8 cellular contexts compared by ENCODE assay signal in genomic region chr6:142946924-142947701, GRCh38. TPM values are rescaled to one million over a fixed set of nuclear protein-coding genes. Genes with fewer than 3 reads are reported as not detected.
DNase-seq lines count a peak whose midpoint lies in the region; ATAC-seq, FAIRE-seq and TF ChIP-seq lines count a peak whose summit lies in the region.

No MANE protein-coding gene starts in this region.

- FAIRE-seq in bronchial epithelial cell (lab: Jason Lieb, UNC): no peak

- no peaks in the 10 kb centered on the region for H3K36me3 Mint-ChIP-seq in IgD-negative memory B cell
- peaks cover 9% of the 10 kb centered on the region for H3K36me3 Mint-ChIP-seq in activated B cell treated with CpG ODN at 0.5 μM for 24 hours (ENCODE audit: low read depth)

- TF ChIP-seq CTCF in activated B cell treated with CpG ODN at 0.5 μM for 24 hours (IDR thresholded peaks at IDR 0.05) (no peak), bronchial epithelial cell (IDR thresholded peaks at IDR 0.05; ENCODE audit: insufficient read depth, low read length, severe bottlenecking) (no peak)

- peak; percentile 64 for DNase-seq in EH (ENCODE audit: low read depth)
- DNase-seq in activated B cell treated with CpG ODN at 0.5 μM for 24 hours: peak; percentile 79
- peak; percentile 76 for DNase-seq in bronchial epithelial cell (ENCODE audit: low read depth)
- peak; percentile 83 for DNase-seq in islet precursor cell
- DNase-seq in stimulated activated CD4-positive, alpha-beta T cell treated with anti-CD3 and anti-CD28 coated beads, Interleukin-15, amount 100 ng/mL, for 24 hours: peak; percentile 85
- no peak for DNase-seq in AML-193 (lab: John Stamatoyannopoulos, UW)

- H3K36me3 ChIP-seq in bronchial epithelial cell (ENCODE audit: control insufficient read depth, insufficient read depth, low read length): no peaks in the 10 kb centered on the region

- H3K9me3 Mint-ChIP-seq in IgD-negative memory B cell: peaks cover 0 to 2% (median 0%) of the 10 kb centered on the region in 3 donors
- H3K9me3 Mint-ChIP-seq in activated B cell treated with CpG ODN at 0.5 μM for 24 hours: no peaks in the 10 kb centered on the region

- H3K4me3 ChIP-seq in bronchial epithelial cell (ENCODE audit: low read depth, low read length): peak overlapping the region; percentile 55

- H3K27me3 Mint-ChIP-seq in IgD-negative memory B cell: no peaks in the 10 kb centered on the region
- no peaks in the 10 kb centered on the region for H3K27me3 Mint-ChIP-seq in activated B cell treated with CpG ODN at 0.5 μM for 24 hours

- H3K4me1 Mint-ChIP-seq in IgD-negative memory B cell: peaks cover 25 to 28% (median 27%) of the 10 kb centered on the region in 3 donors
- peaks cover 39% of the 10 kb centered on the region for H3K4me1 Mint-ChIP-seq in activated B cell treated with CpG ODN at 0.5 μM for 24 hours

- H3K27ac Mint-ChIP-seq in IgD-negative memory B cell (peak overlapping the region; percentile 99 to 100 (median 99)), activated B cell treated with CpG ODN at 0.5 μM for 24 hours (peak overlapping the region; percentile 97)

- CTCF ChIA-PET in activated B cell treated with CpG ODN at 0.5 μM for 24 hours (lab: Charles Lee): interaction anchor here (0.8 to 1.5 kb wide), 2 partner anchors 10 to 61 kb away, joined by 3 to 6 read pairs; no protein-coding TSS in a partner anchor

- H3K4me3 Mint-ChIP-seq in IgD-negative memory B cell: peak overlapping the region; percentile 96 to 99 (median 98)
- peak overlapping the region; percentile 93 for H3K4me3 Mint-ChIP-seq in activated B cell treated with CpG ODN at 0.5 μM for 24 hours

- POLR2A ChIA-PET in activated B cell treated with CpG ODN at 0.5 μM for 24 hours (lab: Charles Lee): interaction anchor here (0.5 to 5.0 kb wide), 31 partner anchors 10 to 1117 kb away, joined by 3 to 56 read pairs (median 5); partner anchors contain the start of genes ADAT2, AIG1 and PEX3

- intact Hi-C loops in activated B cell treated with CpG ODN at 0.5 μM for 24 hours (cut with micrococcal nuclease): loop anchor here (1.0 to 10.0 kb wide), 14 partner anchors 34 to 1462 kb away; partner anchors contain the start of genes ADAT2, AIG1, PEX3 and SF3B5

- no peaks in the 10 kb centered on the region for H3K27me3 ChIP-seq in bronchial epithelial cell (ENCODE audit: control insufficient read depth, insufficient read depth, low read length)

- peak; percentile 57 for ATAC-seq in GM21576 (IDR thresholded peaks at IDR 0.05; ENCODE audit: unreplicated experiment)
- ATAC-seq in activated B cell treated with CpG ODN at 0.5 μM for 24 hours (ENCODE audit: low read depth): peak; percentile 51

RNA-seq across cellular contexts. Expression of gene HIVEP2, which starts 2.1 kb away (rescaled TPM):
- 5.9 TPM for polyA plus RNA-seq in IgD-negative memory B cell
- 22.2 and 25.4 TPM in 2 replicates for total RNA-seq in activated B cell treated with CpG ODN at 0.5 μM for 24 hours
- 7.9 and 14.0 TPM in 2 replicates for total RNA-seq in bronchial epithelial cell

Comparison
In these comparisons a context has a peak if more than half of its experiments do, and no peak if none do; other contexts are left out.
1. DNase-seq: peak in EH (single experiment), activated B cell treated with CpG ODN at 0.5 μM for 24 hours (single experiment), bronchial epithelial cell (single experiment), islet precursor cell (single experiment) and stimulated activated CD4-positive, alpha-beta T cell treated with anti-CD3 and anti-CD28 coated beads, Interleukin-15, amount 100 ng/mL, for 24 hours (single experiment); none in AML-193 (0 of 2).